Comparison of ENCODE assay signal across 31 cellular contexts in genomic region chr14:59100203-59100602, GRCh38.
"Had no signal": no experiment of that assay in that cellular context is flagged by ENCODE, and none has a peak within 500 bp of the region (broad histone marks: within the 10 kb centered on the region; RNA-seq: fewer than 3 reads in every experiment).

No MANE protein-coding gene starts in this region.

- ATAC-seq: natural killer cell; psoas muscle; right cardiac atrium; sciatic nerve; stimulated activated memory B cell treated with anti-CD40 and anti-IgM and Interleukin-4, amounts not matched to agents 10 μg/mL and 1 μg/mL and 100 μg/mL, for 72 hours; stimulated activated naive CD8-positive, alpha-beta T cell treated with anti-CD3 and anti-CD28 coated beads, Interleukin-15, amount 100 ng/mL, for 72 hours; stimulated activated naive CD8-positive, alpha-beta T cell treated with anti-CD3 and anti-CD28 coated beads, Interleukin-15, Interleukin-2, amounts not matched to agents 100 U/mL and 50 U/mL, for 24 hours; upper lobe of right lung had no signal

- DNase-seq: natural killer cell; occipital lobe; ovary; posterior cingulate gyrus; psoas muscle; right cardiac atrium; spleen; stimulated activated CD4-positive, alpha-beta T cell treated with anti-CD3 and anti-CD28 coated beads, Interleukin-12 subunit alpha, Interleukin-12 subunit beta, amount 100 ng/mL, for 4 hours; stimulated activated CD4-positive, alpha-beta T cell treated with anti-CD3 and anti-CD28 coated beads, Interleukin-1b, Interleukin-23, amount 100 ng/mL, for 48 hours; stimulated activated CD4-positive, alpha-beta T cell treated with anti-CD3 and anti-CD28 coated beads, Interleukin-4, amount 100 ng/mL, for 1 hour; stimulated activated CD4-positive, alpha-beta T cell treated with anti-CD3 and anti-CD28 coated beads, Interleukin-4, amount 100 ng/mL, for 4 hours; stimulated activated CD8-positive, alpha-beta memory T cell treated with anti-CD3 and anti-CD28 coated beads, Interleukin-4, amount 100 ng/mL, for 48 hours; stimulated activated naive CD4-positive, alpha-beta T cell; stimulated activated naive CD8-positive, alpha-beta T cell treated with anti-CD3 and anti-CD28 coated beads, Interleukin-15, amount 100 ng/mL, for 72 hours; stimulated activated naive CD8-positive, alpha-beta T cell treated with anti-CD3 and anti-CD28 coated beads, Interleukin-15, Interleukin-2, amounts not matched to agents 100 U/mL and 50 U/mL, for 24 hours; substantia nigra; testis; tibial artery; transverse colon; upper lobe of right lung; uterus had no signal

- H3K9me3 Mint-ChIP-seq: natural killer cell; stimulated activated memory B cell treated with anti-CD40 and anti-IgM and Interleukin-4, amounts not matched to agents 10 μg/mL and 1 μg/mL and 100 μg/mL, for 72 hours; stimulated activated naive CD8-positive, alpha-beta T cell treated with anti-CD3 and anti-CD28 coated beads, Interleukin-15, amount 100 ng/mL, for 72 hours; type B pancreatic cell had no signal

- H3K4me3 Mint-ChIP-seq: natural killer cell; nephron; neural progenitor cell; stimulated activated memory B cell treated with anti-CD40 and anti-IgM and Interleukin-4, amounts not matched to agents 10 μg/mL and 1 μg/mL and 100 μg/mL, for 72 hours; stimulated activated naive CD8-positive, alpha-beta T cell treated with anti-CD3 and anti-CD28 coated beads, Interleukin-15, amount 100 ng/mL, for 72 hours; type B pancreatic cell had no signal

- H3K27ac Mint-ChIP-seq: natural killer cell; neural progenitor cell; progenitor cell of endocrine pancreas; stimulated activated memory B cell treated with anti-CD40 and anti-IgM and Interleukin-4, amounts not matched to agents 10 μg/mL and 1 μg/mL and 100 μg/mL, for 72 hours; stimulated activated naive CD8-positive, alpha-beta T cell treated with anti-CD3 and anti-CD28 coated beads, Interleukin-15, amount 100 ng/mL, for 72 hours; type B pancreatic cell had no signal

- H3K4me1 ChIP-seq: neural progenitor cell, parathyroid adenoma, psoas muscle, spleen, testis, tibial artery, transverse colon, upper lobe of right lung, uterus had no signal

- H3K36me3 ChIP-seq: neural progenitor cell, ovary, spleen, suprapubic skin, tibial artery, transverse colon, upper lobe of right lung, uterus had no signal

- H3K27me3 ChIP-seq: neural progenitor cell, ovary, suprapubic skin, testis, transverse colon, upper lobe of right lung, uterus had no signal

- H3K27me3 Mint-ChIP-seq: stimulated activated memory B cell treated with anti-CD40 and anti-IgM and Interleukin-4, amounts not matched to agents 10 μg/mL and 1 μg/mL and 100 μg/mL, for 72 hours; type B pancreatic cell had no signal

- H3K4me3 ChIP-seq: neural progenitor cell, ovary, psoas muscle, skin epidermis, smooth muscle cell, spleen, suprapubic skin, testis, tibial artery, transverse colon, upper lobe of right lung, uterus had no signal

- H2AFZ ChIP-seq: neural progenitor cell, parathyroid adenoma had no signal

- H3K9ac ChIP-seq: neural progenitor cell, parathyroid adenoma had no signal

- H3K79me2 ChIP-seq: parathyroid adenoma had no signal

- H3K36me3 Mint-ChIP-seq: natural killer cell; neural progenitor cell; stimulated activated memory B cell treated with anti-CD40 and anti-IgM and Interleukin-4, amounts not matched to agents 10 μg/mL and 1 μg/mL and 100 μg/mL, for 72 hours; type B pancreatic cell had no signal

- H3K4me1 Mint-ChIP-seq: natural killer cell; neural progenitor cell; stimulated activated memory B cell treated with anti-CD40 and anti-IgM and Interleukin-4, amounts not matched to agents 10 μg/mL and 1 μg/mL and 100 μg/mL, for 72 hours; stimulated activated naive CD8-positive, alpha-beta T cell treated with anti-CD3 and anti-CD28 coated beads, Interleukin-15, amount 100 ng/mL, for 72 hours had no signal

- H3K27ac ChIP-seq: neural progenitor cell, ovary, parathyroid adenoma, psoas muscle, skin epidermis, spleen, suprapubic skin, testis, tibial artery, transverse colon, upper lobe of right lung, uterus had no signal

- H3K9me3 ChIP-seq: ovary, psoas muscle, spleen, suprapubic skin, testis, tibial artery, transverse colon, upper lobe of right lung, uterus had no signal

- H3K4me2 ChIP-seq: neural progenitor cell, smooth muscle cell had no signal
